8 cellular contexts compared by ENCODE assay signal in the genomic region with DNA sequence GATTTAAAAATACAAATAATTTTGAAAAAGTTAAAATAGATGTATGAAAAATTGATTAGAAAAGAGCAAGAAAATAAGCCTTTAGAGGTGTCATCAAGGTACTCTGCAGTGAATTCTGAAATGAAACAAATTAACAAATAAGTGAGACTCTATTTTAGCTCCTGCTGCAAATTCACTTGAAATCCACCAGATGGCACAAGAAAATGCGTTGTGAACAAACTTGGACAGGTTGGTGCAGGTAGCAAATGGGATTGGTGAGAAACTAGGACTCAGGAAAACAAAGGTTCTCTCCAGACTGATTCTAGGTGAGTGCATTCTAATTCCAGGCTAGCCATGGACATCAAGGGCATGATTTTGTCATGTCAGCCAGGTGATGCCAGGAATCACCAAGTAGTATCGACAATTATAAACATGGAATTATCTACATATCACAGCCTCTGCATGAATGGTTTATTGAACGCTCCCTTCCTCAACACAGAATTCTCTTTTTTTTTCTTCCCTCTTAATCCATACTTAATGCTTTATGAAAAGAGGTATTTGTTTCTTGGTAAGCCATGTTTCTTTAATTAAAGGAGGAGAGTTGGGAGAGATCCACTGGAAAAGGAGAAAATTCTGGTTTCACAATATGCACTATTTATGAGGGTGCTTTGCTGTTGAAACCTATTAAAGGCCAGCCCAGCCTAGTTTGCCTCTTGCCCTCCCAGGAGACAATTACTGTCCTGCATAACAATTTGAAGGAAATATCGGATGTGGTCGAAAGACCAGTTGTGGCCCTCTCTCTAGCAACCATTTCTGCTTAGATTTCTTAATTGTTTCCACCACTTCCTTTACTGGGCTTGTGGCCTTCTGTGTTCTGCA.
DNase-seq lines count a peak whose midpoint lies in the region; ATAC-seq and TF ChIP-seq lines count a peak whose summit lies in the region.

No MANE protein-coding gene starts in this region.

- no peak for TF ChIP-seq POLR2A in Peyer's patch (IDR thresholded peaks at IDR 0.05)

- no peak overlapping the region for H2AFZ ChIP-seq in GM23248
- no peak overlapping the region for H2AFZ ChIP-seq in fibroblast of lung (ENCODE audit: low read length)

- H3F3A ChIP-seq in GM23248 (ENCODE audit: insufficient read depth): no peaks in the 10 kb centered on the region; the same call in 1 of the 2 replicates

- no peaks in the 10 kb centered on the region for H3K9me3 ChIP-seq in GM23248 (ENCODE audit: low read depth)
- H3K9me3 ChIP-seq in Peyer's patch: no peaks in the 10 kb centered on the region
- no peaks in the 10 kb centered on the region for H3K9me3 ChIP-seq in fibroblast of lung (ENCODE audit: control insufficient read depth, insufficient read depth, low read depth, low read length)

- no peaks in the 10 kb centered on the region for H3K27me3 ChIP-seq in GM23248 (replicated peaks; ENCODE audit: insufficient read depth)
- no peaks in the 10 kb centered on the region for H3K27me3 ChIP-seq in Peyer's patch
- peaks cover under 1% of the 10 kb centered on the region for H3K27me3 ChIP-seq in fibroblast of lung (ENCODE audit: control insufficient read depth, insufficient read depth, low read length)

- H3K27ac Mint-ChIP-seq in CD14-positive monocyte: peak overlapping the region; percentile 84 to 96 (median 93)
- no peak overlapping the region for H3K27ac Mint-ChIP-seq in activated T-helper 2 cell treated with anti-CD3 and anti-CD28 coated beads, Interferon-gamma antibody, Interleukin-2, Interleukin-4, amounts not matched to agents 10 μg/mL and 5 μg/mL and 100 μg/mL, durations not matched to agents 14 hours and 24 hours and 36 hours

- H3K9me3 Mint-ChIP-seq in CD14-positive monocyte: no peaks in the 10 kb centered on the region
- H3K9me3 Mint-ChIP-seq in activated T-helper 2 cell treated with anti-CD3 and anti-CD28 coated beads, Interferon-gamma antibody, Interleukin-2, Interleukin-4, amounts not matched to agents 10 μg/mL and 5 μg/mL and 100 μg/mL, durations not matched to agents 14 hours and 24 hours and 36 hours: no peaks in the 10 kb centered on the region

- intact Hi-C loops in CD14-positive monocyte (cut with micrococcal nuclease): loop anchor here in 1 of 2 donors (10.0 kb wide), 1 partner anchor 47 kb away; no protein-coding TSS in a partner anchor
- intact Hi-C loops in activated T-helper 2 cell treated with anti-CD3 and anti-CD28 coated beads, Interferon-gamma antibody, Interleukin-2, Interleukin-4, amounts not matched to agents 10 μg/mL and 5 μg/mL and 100 μg/mL, durations not matched to agents 14 hours and 24 hours and 36 hours (cut with micrococcal nuclease): loop anchor here (1.0 kb wide), 1 partner anchor 666 kb away; no protein-coding TSS in a partner anchor

- H3K4me3 ChIP-seq in GM23248 (no peak overlapping the region), Peyer's patch (no peak overlapping the region), fibroblast of lung (replicated peaks in 1 of 4; ENCODE audit: control extremely low read depth in 1 of 4, insufficient read depth in 1 of 4, low read depth in 3 of 4, low read length in 4 of 4) (no peak overlapping the region)

- H3K9ac ChIP-seq in GM23248: no peak overlapping the region
- H3K9ac ChIP-seq in fibroblast of lung (ENCODE audit: insufficient read depth, low read length): no peak overlapping the region

- DNase-seq in CD14-positive monocyte (ENCODE audit: low spot score) (no peak), GM23248 (peak; percentile 50), Peyer's patch (no peak), fibroblast of lung (ENCODE audit: low read depth in 2 of 2) (peak; percentile 39 to 44), pons (ENCODE audit: low spot score) (peak; percentile 21), HUDEP-2 (lab: John Stamatoyannopoulos, UW; ENCODE audit: unreplicated experiment in 76 of 76) (no peak)
- DNase-seq in activated T-helper 2 cell treated with anti-CD3 and anti-CD28 coated beads, Interferon-gamma antibody, Interleukin-2, Interleukin-4, amounts not matched to agents 10 μg/mL and 5 μg/mL and 100 μg/mL, durations not matched to agents 14 hours and 24 hours and 36 hours (ENCODE audit: low spot score): no peak

- H3K36me3 Mint-ChIP-seq in CD14-positive monocyte: no peaks in the 10 kb centered on the region
- H3K36me3 Mint-ChIP-seq in activated T-helper 2 cell treated with anti-CD3 and anti-CD28 coated beads, Interferon-gamma antibody, Interleukin-2, Interleukin-4, amounts not matched to agents 10 μg/mL and 5 μg/mL and 100 μg/mL, durations not matched to agents 14 hours and 24 hours and 36 hours (ENCODE audit: low read depth): no peaks in the 10 kb centered on the region

- ATAC-seq in HG02763 (IDR thresholded peaks at IDR 0.05; ENCODE audit: unreplicated experiment): no peak

- H3K4me1 ChIP-seq in GM23248 (ENCODE audit: insufficient read depth) (no peaks in the 10 kb centered on the region), Peyer's patch (no peaks in the 10 kb centered on the region), fibroblast of lung (ENCODE audit: control insufficient read depth, extremely low read depth, insufficient read depth, low read length) (no peaks in the 10 kb centered on the region)

- H3K79me2 ChIP-seq in GM23248 (ENCODE audit: insufficient read depth) (no peaks in the 10 kb centered on the region), fibroblast of lung (ENCODE audit: control insufficient read depth, insufficient read depth, low read length) (no peaks in the 10 kb centered on the region)

- H3K4me2 ChIP-seq in GM23248 (ENCODE audit: unreplicated experiment) (no peak overlapping the region), fibroblast of lung (ENCODE audit: extremely low read depth, insufficient read depth, low read length) (no peak overlapping the region)

- H3K4me1 Mint-ChIP-seq in CD14-positive monocyte: peaks cover 52% of the 10 kb centered on the region
- no peaks in the 10 kb centered on the region for H3K4me1 Mint-ChIP-seq in activated T-helper 2 cell treated with anti-CD3 and anti-CD28 coated beads, Interferon-gamma antibody, Interleukin-2, Interleukin-4, amounts not matched to agents 10 μg/mL and 5 μg/mL and 100 μg/mL, durations not matched to agents 14 hours and 24 hours and 36 hours (ENCODE audit: low read depth)

- in situ Hi-C loops in GM23248 (cut with MboI): no loop called here

- no peaks in the 10 kb centered on the region for H3K27me3 Mint-ChIP-seq in CD14-positive monocyte (ENCODE audit: low read depth in 3 of 3)
- peaks cover 33% of the 10 kb centered on the region for H3K27me3 Mint-ChIP-seq in activated T-helper 2 cell treated with anti-CD3 and anti-CD28 coated beads, Interferon-gamma antibody, Interleukin-2, Interleukin-4, amounts not matched to agents 10 μg/mL and 5 μg/mL and 100 μg/mL, durations not matched to agents 14 hours and 24 hours and 36 hours (ENCODE audit: low read depth)

- peak; percentile 78 for TF ChIP-seq CTCF in CD14-positive monocyte (IDR thresholded peaks at IDR 0.05)
- TF ChIP-seq CTCF in Peyer's patch (IDR thresholded peaks at IDR 0.05): peak; percentile 33 to 49 (median 42)
- TF ChIP-seq CTCF in fibroblast of lung (conservative IDR thresholded peaks at IDR 0.05 in 1 of 2, IDR thresholded peaks at IDR 0.05 in 1 of 2; ENCODE audit: low read depth in 1 of 2, low read length in 2 of 2): peak; percentile 42 to 59

- H3K36me3 ChIP-seq in GM23248 (ENCODE audit: low read depth): no peaks in the 10 kb centered on the region
- no peaks in the 10 kb centered on the region for H3K36me3 ChIP-seq in Peyer's patch
- H3K36me3 ChIP-seq in fibroblast of lung (ENCODE audit: control insufficient read depth, insufficient read depth, low read length): no peaks in the 10 kb centered on the region

- WGBS in GM23248 (ENCODE audit: low coverage in 1 of 2, low lambda C conversion rate in 2 of 2, missing lambda C conversion rate in 2 of 2), 2 experiments: 46 to 50% methylated on average over 5 of the region's 5 CpGs

- no peaks in the 10 kb centered on the region for H4K20me1 ChIP-seq in GM23248 (ENCODE audit: insufficient read depth)
- no peaks in the 10 kb centered on the region for H4K20me1 ChIP-seq in fibroblast of lung (ENCODE audit: control insufficient read depth, extremely low read depth, insufficient read depth, low read length)

- H3K27ac ChIP-seq in GM23248 (no peak overlapping the region), Peyer's patch (no peak overlapping the region), fibroblast of lung (ENCODE audit: insufficient read depth, low read length) (no peak overlapping the region)

- H3K9me2 ChIP-seq in GM23248 (ENCODE audit: insufficient read depth): no peaks in the 10 kb centered on the region

- H3K4me3 Mint-ChIP-seq in CD14-positive monocyte: peak overlapping the region; percentile 16 to 58
- no peak overlapping the region for H3K4me3 Mint-ChIP-seq in activated T-helper 2 cell treated with anti-CD3 and anti-CD28 coated beads, Interferon-gamma antibody, Interleukin-2, Interleukin-4, amounts not matched to agents 10 μg/mL and 5 μg/mL and 100 μg/mL, durations not matched to agents 14 hours and 24 hours and 36 hours (ENCODE audit: low read depth)

Comparison
In these comparisons a context has a peak if more than half of its experiments do, and no peak if none do; other contexts are left out.
1. DNase-seq: peak in GM23248 (single experiment), fibroblast of lung (2 of 2) and pons (single experiment); none in CD14-positive monocyte (single experiment), Peyer's patch (0 of 3), HUDEP-2 (0 of 76) and activated T-helper 2 cell treated with anti-CD3 and anti-CD28 coated beads, Interferon-gamma antibody, Interleukin-2, Interleukin-4, amounts not matched to agents 10 μg/mL and 5 μg/mL and 100 μg/mL, durations not matched to agents 14 hours and 24 hours and 36 hours (single experiment).
2. Peak in every context shown above with its lines, with median percentiles within 50 percentile points of each other: CTCF ChIP-seq.